In the genomic region with DNA sequence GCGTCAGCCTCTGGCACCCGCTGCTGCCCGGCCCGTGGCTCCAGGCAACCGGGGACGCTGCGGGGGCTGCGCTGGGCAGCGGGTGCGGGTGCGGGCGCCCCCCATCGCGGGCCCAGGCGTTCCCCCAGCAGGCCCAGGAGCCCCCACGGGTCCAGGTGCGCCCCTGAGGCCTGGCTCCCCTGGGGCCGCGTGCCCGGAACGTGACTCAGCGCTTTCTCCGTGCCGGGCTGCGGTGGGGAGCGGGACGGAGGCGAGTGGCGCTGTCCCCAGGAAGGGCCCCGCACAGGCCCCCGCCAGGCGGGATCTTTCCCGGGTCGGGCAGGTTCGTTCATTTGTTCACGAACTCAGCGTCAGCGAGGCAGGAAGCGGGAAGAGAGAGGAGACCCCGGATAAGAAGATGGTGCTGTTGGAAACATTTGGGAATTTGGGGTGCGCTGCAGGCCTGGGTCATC, we compare ENCODE assay signal across 8 cellular contexts. TPM values are rescaled to one million over a fixed set of nuclear protein-coding genes. Genes with fewer than 3 reads are reported as not detected.
A peak's percentile ranks its signal among the peaks of the same experiment; 100 is the strongest.
DNase-seq lines count a peak whose midpoint lies in the region; FAIRE-seq and TF ChIP-seq lines count a peak whose summit lies in the region.
"Had no signal": no experiment of that assay in that cellular context is flagged by ENCODE, and none has a peak within 500 bp of the region (broad histone marks: within the 10 kb centered on the region; RNA-seq: fewer than 3 reads in every experiment).

No MANE protein-coding gene starts in this region.

- peak overlapping the region; percentile 96 for H2AFZ ChIP-seq in endothelial cell of umbilical vein (ENCODE audit: low read depth, low read length)

- TF ChIP-seq CTCF in endothelial cell of umbilical vein (IDR thresholded peaks at IDR 0.05; ENCODE audit: extremely low read depth in 1 of 2, insufficient read depth in 1 of 2, low read depth in 1 of 2, low read length in 2 of 2) (no peak), nephron progenitor cell (IDR thresholded peaks at IDR 0.05) (no peak)

- H3K4me1 ChIP-seq in HUES48 (ENCODE audit: control insufficient read depth, insufficient read depth, low read length) (peaks cover 26% of the 10 kb centered on the region), endothelial cell of umbilical vein (ENCODE audit: control insufficient read depth, extremely low read depth, insufficient read depth, low read length) (peaks cover 3% of the 10 kb centered on the region), skeletal muscle tissue (ENCODE audit: control insufficient read depth in 3 of 3, insufficient read depth in 3 of 3, low read length in 3 of 3) (peaks cover 3 to 5% (median 5%) of the 10 kb centered on the region in 3 donors)

- no peak for TF ChIP-seq POLR2A in endothelial cell of umbilical vein (IDR thresholded peaks at IDR 0.05; ENCODE audit: low read depth, low read length)

- no peaks in the 10 kb centered on the region for H3K79me2 ChIP-seq in endothelial cell of umbilical vein (ENCODE audit: control insufficient read depth, insufficient read depth, low read length)

- H3K27me3 Mint-ChIP-seq in nephron progenitor cell (ENCODE audit: low read depth, poor library complexity), result peaks cover 28% of the 10 kb centered on the region

- H3K4me2 ChIP-seq in endothelial cell of umbilical vein (ENCODE audit: insufficient read depth, low read length), result peak overlapping the region; percentile 26

- dilution Hi-C loops in endothelial cell of umbilical vein (cut with MboI; ENCODE audit: extremely low pct_ligation_motif_present, low sequenced_read_pairs), result no loop called here

- intact Hi-C loops in endothelial cell of umbilical vein (cut with micrococcal nuclease), result loop anchor here (1.0 to 5.0 kb wide), 5 partner anchors 25 to 175 kb away; no protein-coding TSS in a partner anchor

- no TSS peak for BruUV-seq in endothelial cell of umbilical vein (replicated peaks; lab: Mats Ljungman, UMichigan)

- no peak overlapping the region for H3K4me3 Mint-ChIP-seq in nephron progenitor cell

- H3K36me3 Mint-ChIP-seq in nephron progenitor cell (ENCODE audit: low read depth), result no peaks in the 10 kb centered on the region

- FAIRE-seq in endothelial cell of umbilical vein (lab: Jason Lieb, UNC), result no peak
- no peak for FAIRE-seq in HTR-8/SVneo (lab: Jason Lieb, UNC)

- DNase-seq in endothelial cell of umbilical vein (ENCODE audit: low read depth, low spot score), result no peak
- no peak for DNase-seq in HTR-8/SVneo (ENCODE audit: insufficient read length, low spot score)
- no peak for DNase-seq in medulla oblongata (ENCODE audit: extremely low spot score)
- no peak for DNase-seq in nephron progenitor cell

- H3K9me3 Mint-ChIP-seq in nephron progenitor cell, result no peaks in the 10 kb centered on the region

- H3K27ac Mint-ChIP-seq in nephron progenitor cell, result no peak overlapping the region

- POLR2A ChIA-PET in endothelial cell of umbilical vein (lab: Charles Lee), result interaction anchor here (0.6 to 1.3 kb wide), 2 partner anchors 30 to 157 kb away, joined by 5 to 9 read pairs; no protein-coding TSS in a partner anchor

- H3K36me3 ChIP-seq in HUES48 (ENCODE audit: control insufficient read depth, insufficient read depth, low read length) (no peaks in the 10 kb centered on the region), endothelial cell of umbilical vein (ENCODE audit: control insufficient read depth in 2 of 2, extremely low read depth in 1 of 2, insufficient read depth in 2 of 2, low read length in 2 of 2) (no peaks in the 10 kb centered on the region), skeletal muscle tissue (ENCODE audit: control insufficient read depth in 3 of 3, insufficient read depth in 3 of 3, low read length in 3 of 3) (no peaks in the 10 kb centered on the region)

- H3K4me1 Mint-ChIP-seq in nephron progenitor cell, result peaks cover 33% of the 10 kb centered on the region

- peak overlapping the region; percentile 26; the same call in 1 of the 2 replicates for H3K4me3 ChIP-seq in HUES48 (ENCODE audit: low read depth, low read length)
- H3K4me3 ChIP-seq in endothelial cell of umbilical vein (replicated peaks in 1 of 3; ENCODE audit: insufficient read depth in 1 of 3, low read depth in 1 of 3, low read length in 3 of 3), result peak overlapping the region in 1 of 3 experiments; percentile 8
- peak overlapping the region; percentile 49 to 59 (median 50) for H3K4me3 ChIP-seq in skeletal muscle tissue (ENCODE audit: low read length in 3 of 3)

- H3K9ac ChIP-seq in HUES48 (ENCODE audit: low read depth, low read length), result peak overlapping the region; percentile 42; the same call in 1 of the 2 replicates
- peak overlapping the region; percentile 36 for H3K9ac ChIP-seq in endothelial cell of umbilical vein (replicated peaks; ENCODE audit: extremely low read depth, insufficient read depth, low read length)
- H3K9ac ChIP-seq in skeletal muscle tissue (ENCODE audit: low read depth in 1 of 3, low read length in 3 of 3), result peak overlapping the region in 2 of 3 donors; percentile 56 to 75

- H3K9me1 ChIP-seq in endothelial cell of umbilical vein (replicated peaks; ENCODE audit: control insufficient read depth, extremely low read depth, insufficient read depth, low read length), result no peaks in the 10 kb centered on the region

- no peaks in the 10 kb centered on the region for H3K9me3 ChIP-seq in HUES48 (ENCODE audit: control insufficient read depth, insufficient read depth, low read length)
- H3K9me3 ChIP-seq in endothelial cell of umbilical vein (replicated peaks; ENCODE audit: control insufficient read depth, insufficient read depth, low read length), result no peaks in the 10 kb centered on the region
- H3K9me3 ChIP-seq in skeletal muscle tissue (ENCODE audit: control insufficient read depth in 3 of 3, low read length in 3 of 3), result no peaks in the 10 kb centered on the region

- CTCF ChIA-PET in endothelial cell of umbilical vein (lab: Charles Lee), result interaction anchor here (0.5 to 14.5 kb wide), 19 partner anchors 9 to 210 kb away, joined by 3 to 320 read pairs (median 4); a partner anchor contains a TSS

- H3K27me3 ChIP-seq in HUES48 (ENCODE audit: control insufficient read depth, insufficient read depth, low read length) (peaks cover 5% of the 10 kb centered on the region), endothelial cell of umbilical vein (ENCODE audit: control insufficient read depth in 2 of 2, insufficient read depth in 2 of 2, low read length in 2 of 2) (no peaks in the 10 kb centered on the region), skeletal muscle tissue (ENCODE audit: control insufficient read depth in 3 of 3, insufficient read depth in 3 of 3, low read length in 3 of 3) (no peaks in the 10 kb centered on the region)

- H3K27ac ChIP-seq in HUES48 (ENCODE audit: low read depth, low read length), result no peak overlapping the region
- peak overlapping the region; percentile 14 for H3K27ac ChIP-seq in endothelial cell of umbilical vein (ENCODE audit: insufficient read depth, low read depth, low read length)
- H3K27ac ChIP-seq in skeletal muscle tissue (ENCODE audit: low read depth, low read length), result no peak overlapping the region

- no peaks in the 10 kb centered on the region for H4K20me1 ChIP-seq in endothelial cell of umbilical vein (replicated peaks; ENCODE audit: control insufficient read depth, extremely low read depth, insufficient read depth, low read length)

RNA-seq across cellular contexts. Expression of a gene that starts 18.4 kb away (rescaled TPM):
- total RNA-seq in endothelial cell of umbilical vein, result 122 and 137 TPM in 2 replicates
- 91.5 and 104 TPM in 2 replicates for polyA plus RNA-seq in endothelial cell of umbilical vein
- 75.7 and 77.3 TPM in 2 replicates for polyA plus RNA-seq in endothelial cell of umbilical vein (2011; cell fraction: cytosol; rRNA removed)
- 211 and 239 TPM in 2 replicates for polyA plus RNA-seq in endothelial cell of umbilical vein (2011; cell fraction: nucleus; rRNA removed)
- polyA plus RNA-seq in endothelial cell of umbilical vein (2012), result 127 and 145 TPM in 2 replicates
- polyA minus RNA-seq in endothelial cell of umbilical vein, result 135 and 149 TPM in 2 replicates
- 57.0 TPM for polyA minus RNA-seq in endothelial cell of umbilical vein (2011; cell fraction: cytosol; rRNA and poly(A)+ RNA removed)
- polyA minus RNA-seq in endothelial cell of umbilical vein (2011; cell fraction: nucleus; rRNA and poly(A)+ RNA removed), result 89.1 and 93.6 TPM in 2 replicates
- total RNA-seq in skeletal muscle tissue, result 54.8 TPM

RNA-seq across cellular contexts. Expression of a gene that starts 19.1 kb away (rescaled TPM):
- total RNA-seq in endothelial cell of umbilical vein (not detected in 2 replicates), skeletal muscle tissue (under 0.01 TPM)
- not detected in 2 replicates for polyA plus RNA-seq in endothelial cell of umbilical vein
- polyA plus RNA-seq in endothelial cell of umbilical vein (2011; cell fraction: cytosol; rRNA removed), result not detected in 2 replicates
- polyA plus RNA-seq in endothelial cell of umbilical vein (2011; cell fraction: nucleus; rRNA removed), result not detected in 2 replicates
- polyA plus RNA-seq in endothelial cell of umbilical vein (2012), result not detected in 2 replicates
- polyA minus RNA-seq in endothelial cell of umbilical vein, result not detected in 2 replicates
- polyA minus RNA-seq in endothelial cell of umbilical vein (2011; cell fraction: cytosol; rRNA and poly(A)+ RNA removed), result not detected
- not detected in 2 replicates for polyA minus RNA-seq in endothelial cell of umbilical vein (2011; cell fraction: nucleus; rRNA and poly(A)+ RNA removed)
- total RNA-seq: NCI-H460 had no signal

RNA-seq across cellular contexts. Expression of a gene that starts 43.0 kb away (rescaled TPM):
- total RNA-seq in endothelial cell of umbilical vein (not detected in 2 replicates), skeletal muscle tissue (not detected)
- polyA plus RNA-seq in endothelial cell of umbilical vein, result 0.05 and 0.18 TPM in 2 replicates
- 0.03 and 0.13 TPM in 2 replicates for polyA plus RNA-seq in endothelial cell of umbilical vein (2011; cell fraction: cytosol; rRNA removed)
- 0.34 and 0.50 TPM in 2 replicates for polyA plus RNA-seq in endothelial cell of umbilical vein (2011; cell fraction: nucleus; rRNA removed)
- polyA plus RNA-seq in endothelial cell of umbilical vein (2012), result 0.41 and 3.6 TPM in 2 replicates
- not detected in 2 replicates for polyA minus RNA-seq in endothelial cell of umbilical vein
- polyA minus RNA-seq in endothelial cell of umbilical vein (2011; cell fraction: cytosol; rRNA and poly(A)+ RNA removed), result not detected
- polyA minus RNA-seq in endothelial cell of umbilical vein (2011; cell fraction: nucleus; rRNA and poly(A)+ RNA removed), result not detected in 2 replicates
- polyA plus RNA-seq: neural cell had no signal

RNA-seq across cellular contexts. Expression of a gene that starts 47.4 kb away (rescaled TPM):
- not detected in 2 replicates for total RNA-seq in endothelial cell of umbilical vein
- 0.47 and 0.53 TPM in 2 replicates for polyA plus RNA-seq in endothelial cell of umbilical vein
- polyA plus RNA-seq in endothelial cell of umbilical vein (2011; cell fraction: cytosol; rRNA removed), result 0.14 TPM in 2 replicates
- polyA plus RNA-seq in endothelial cell of umbilical vein (2011; cell fraction: nucleus; rRNA removed), result 0.27 TPM in 1 of 2 replicates, not detected in the other
- polyA plus RNA-seq in endothelial cell of umbilical vein (2012), result 0.20 TPM in 1 of 2 replicates, not detected in the other
- 0.17 TPM in 1 of 2 replicates, not detected in the other for polyA minus RNA-seq in endothelial cell of umbilical vein
- polyA minus RNA-seq in endothelial cell of umbilical vein (2011; cell fraction: cytosol; rRNA and poly(A)+ RNA removed), result 0.72 TPM
- polyA minus RNA-seq in endothelial cell of umbilical vein (2011; cell fraction: nucleus; rRNA and poly(A)+ RNA removed), result not detected in 2 replicates
- total RNA-seq in skeletal muscle tissue, result not detected
- total RNA-seq: NCI-H460 had no signal
- polyA plus RNA-seq: neural cell had no signal

RNA-seq across cellular contexts. Expression of a gene that starts 49.6 kb away (rescaled TPM):
- 77.6 and 81.7 TPM in 2 replicates for total RNA-seq in endothelial cell of umbilical vein
- 55.8 and 64.6 TPM in 2 replicates for polyA plus RNA-seq in endothelial cell of umbilical vein
- polyA plus RNA-seq in endothelial cell of umbilical vein (2011; cell fraction: cytosol; rRNA removed), result 60.5 and 79.4 TPM in 2 replicates
- 62.9 and 65.6 TPM in 2 replicates for polyA plus RNA-seq in endothelial cell of umbilical vein (2011; cell fraction: nucleus; rRNA removed)
- 73.2 and 88.3 TPM in 2 replicates for polyA plus RNA-seq in endothelial cell of umbilical vein (2012)
- 63.1 and 67.7 TPM in 2 replicates for polyA minus RNA-seq in endothelial cell of umbilical vein
- 28.5 TPM for polyA minus RNA-seq in endothelial cell of umbilical vein (2011; cell fraction: cytosol; rRNA and poly(A)+ RNA removed)
- 47.6 and 56.8 TPM in 2 replicates for polyA minus RNA-seq in endothelial cell of umbilical vein (2011; cell fraction: nucleus; rRNA and poly(A)+ RNA removed)
- total RNA-seq in skeletal muscle tissue, result 41.8 TPM
